Comparison of ENCODE assay signal across 21 cellular contexts in genomic region chr2:130892793-130893785, GRCh38.
"Had no signal": no experiment of that assay in that cellular context is flagged by ENCODE, and none has a peak within 500 bp of the region (broad histone marks: within the 10 kb centered on the region; RNA-seq: fewer than 3 reads in every experiment).

No MANE protein-coding gene starts in this region.

- H3K4me1 ChIP-seq: parathyroid adenoma, right lobe of liver, tibial artery, uterus had no signal

- H3K36me3 ChIP-seq: right lobe of liver, tibial artery, uterus had no signal

- DNase-seq: activated CD4-positive, alpha-beta memory T cell treated with anti-CD3 and anti-CD28 coated beads for 36 hours; activated CD4-positive, alpha-beta T cell treated with anti-CD3 and anti-CD28 coated beads for 36 hours; activated naive CD8-positive, alpha-beta T cell treated with anti-CD3 and anti-CD28 coated beads for 36 hours; activated T-cell treated with anti-CD3 and anti-CD28 coated beads for 4 hours; amniotic stem cell; dermis blood vessel endothelial cell; effector memory CD8-positive, alpha-beta T cell; left ventricle myocardium superior; naive thymus-derived CD4-positive, alpha-beta T cell; right lobe of liver; stimulated activated CD4-positive, alpha-beta T cell treated with anti-CD3 and anti-CD28 coated beads, Interleukin-4, amount 100 ng/mL, for 24 hours; stimulated activated naive B cell treated with anti-CD40 and anti-IgM and Interleukin-4, amounts not matched to agents 10 μg/mL and 1 μg/mL and 100 μg/mL, for 72 hours; substantia nigra; tibial artery; uterus had no signal

- H3K4me3 ChIP-seq: right lobe of liver, smooth muscle cell, tibial artery, uterus had no signal

- H2AFZ ChIP-seq: parathyroid adenoma had no signal

- H3K4me3 Mint-ChIP-seq: activated CD4-positive, alpha-beta memory T cell treated with anti-CD3 and anti-CD28 coated beads for 36 hours; activated CD4-positive, alpha-beta T cell treated with anti-CD3 and anti-CD28 coated beads for 36 hours; activated naive CD8-positive, alpha-beta T cell treated with anti-CD3 and anti-CD28 coated beads for 36 hours; effector memory CD8-positive, alpha-beta T cell; memory B cell; naive thymus-derived CD4-positive, alpha-beta T cell; stimulated activated naive B cell treated with anti-CD40 and anti-IgM and Interleukin-4, amounts not matched to agents 10 μg/mL and 1 μg/mL and 100 μg/mL, for 72 hours; T-helper 2 cell treated with Interferon-gamma antibody and Interleukin-4, amounts not matched to agents 5 μg/mL and 100 μg/mL, for 36 hours had no signal

- H3K79me2 ChIP-seq: parathyroid adenoma had no signal

- H3K9me3 ChIP-seq: right lobe of liver, uterus had no signal

- H3K27me3 ChIP-seq: right lobe of liver, uterus had no signal

- H3K9me3 Mint-ChIP-seq: activated CD4-positive, alpha-beta memory T cell treated with anti-CD3 and anti-CD28 coated beads for 36 hours; effector memory CD8-positive, alpha-beta T cell; T-helper 2 cell treated with Interferon-gamma antibody and Interleukin-4, amounts not matched to agents 5 μg/mL and 100 μg/mL, for 36 hours had no signal

- H3K4me1 Mint-ChIP-seq: activated CD4-positive, alpha-beta T cell treated with anti-CD3 and anti-CD28 coated beads for 36 hours; activated naive CD8-positive, alpha-beta T cell treated with anti-CD3 and anti-CD28 coated beads for 36 hours; naive thymus-derived CD4-positive, alpha-beta T cell; stimulated activated naive B cell treated with anti-CD40 and anti-IgM and Interleukin-4, amounts not matched to agents 10 μg/mL and 1 μg/mL and 100 μg/mL, for 72 hours had no signal

- H3K36me3 Mint-ChIP-seq: activated CD4-positive, alpha-beta memory T cell treated with anti-CD3 and anti-CD28 coated beads for 36 hours; activated naive CD8-positive, alpha-beta T cell treated with anti-CD3 and anti-CD28 coated beads for 36 hours; memory B cell; naive thymus-derived CD4-positive, alpha-beta T cell; stimulated activated naive B cell treated with anti-CD40 and anti-IgM and Interleukin-4, amounts not matched to agents 10 μg/mL and 1 μg/mL and 100 μg/mL, for 72 hours had no signal

- H3K9ac ChIP-seq: parathyroid adenoma had no signal

- H3K27ac ChIP-seq: parathyroid adenoma, right lobe of liver, tibial artery, uterus had no signal

- ATAC-seq: activated CD4-positive, alpha-beta T cell treated with anti-CD3 and anti-CD28 coated beads for 36 hours; effector memory CD8-positive, alpha-beta T cell; left ventricle myocardium superior; naive thymus-derived CD4-positive, alpha-beta T cell had no signal

- H3K27ac Mint-ChIP-seq: activated CD4-positive, alpha-beta memory T cell treated with anti-CD3 and anti-CD28 coated beads for 36 hours; activated CD4-positive, alpha-beta T cell treated with anti-CD3 and anti-CD28 coated beads for 36 hours; activated naive CD8-positive, alpha-beta T cell treated with anti-CD3 and anti-CD28 coated beads for 36 hours; effector memory CD8-positive, alpha-beta T cell; memory B cell; naive thymus-derived CD4-positive, alpha-beta T cell; stimulated activated naive B cell treated with anti-CD40 and anti-IgM and Interleukin-4, amounts not matched to agents 10 μg/mL and 1 μg/mL and 100 μg/mL, for 72 hours; T-helper 2 cell treated with Interferon-gamma antibody and Interleukin-4, amounts not matched to agents 5 μg/mL and 100 μg/mL, for 36 hours had no signal

- FAIRE-seq: frontal cortex, TTC549 had no signal

- H3K4me2 ChIP-seq: smooth muscle cell had no signal
